25 cellular contexts compared by ENCODE assay signal in genomic region chr2:119371111-119371510, GRCh38. TPM values are rescaled to one million over a fixed set of nuclear protein-coding genes. Genes with fewer than 3 reads are reported as not detected.
DNase-seq lines count a peak whose midpoint lies in the region; ATAC-seq and TF ChIP-seq lines count a peak whose summit lies in the region.
"Had no signal": no experiment of that assay in that cellular context is flagged by ENCODE, and none has a peak within 500 bp of the region (broad histone marks: within the 10 kb centered on the region; RNA-seq: fewer than 3 reads in every experiment).

No MANE protein-coding gene starts in this region.

- H3K27ac ChIP-seq in dorsolateral prefrontal cortex, result peak overlapping the region in 57 of 59 donors; percentile 10 to 96 (median 83)
- H3K27ac ChIP-seq in temporal lobe (ENCODE audit: low read depth, low read length), result peak overlapping the region; percentile 87
- H3K27ac ChIP-seq: cardiac muscle cell, HL-60, neutrophil, SK-N-MC, thoracic aorta had no signal

- peaks cover 11% of the 10 kb centered on the region for H3K4me1 Mint-ChIP-seq in endothelial cell (ENCODE audit: unreplicated experiment)

- peaks cover 54% of the 10 kb centered on the region for H3K36me3 Mint-ChIP-seq in endothelial cell (ENCODE audit: low read depth, unreplicated experiment)

- peak overlapping the region in 8 of 59 donors; percentile 3 to 96 (median 13) for H3K4me3 ChIP-seq in dorsolateral prefrontal cortex
- H3K4me3 ChIP-seq: cardiac muscle cell, SK-N-MC, thoracic aorta had no signal

- no peaks in the 10 kb centered on the region for H3K27me3 ChIP-seq in dorsolateral prefrontal cortex
- H3K27me3 ChIP-seq: cardiac muscle cell, neutrophil had no signal

- H3K27me3 Mint-ChIP-seq in endothelial cell (ENCODE audit: unreplicated experiment), result peaks cover 9% of the 10 kb centered on the region
- H3K27me3 Mint-ChIP-seq: activated CD4-positive, alpha-beta T cell treated with anti-CD3 and anti-CD28 coated beads for 36 hours; CD4-positive, CD25-positive, alpha-beta regulatory T cell; memory B cell had no signal

- H3K9me3 Mint-ChIP-seq in endothelial cell (ENCODE audit: unreplicated experiment), result no peaks in the 10 kb centered on the region

- ATAC-seq in GM21576 (IDR thresholded peaks at IDR 0.05; ENCODE audit: unreplicated experiment), result no peak
- ATAC-seq: activated CD4-positive, alpha-beta T cell treated with anti-CD3 and anti-CD28 coated beads for 36 hours; HepG2 had no signal

- intact Hi-C loops in dorsolateral prefrontal cortex (cut with DNase I), result no loop called here

- peak in 3 of 56 donors; percentile 10 to 25 (median 10) for TF ChIP-seq CTCF in dorsolateral prefrontal cortex (IDR thresholded peaks at IDR 0.05 in 54 of 56, conservative IDR thresholded peaks at IDR 0.05 in 2 of 56; ENCODE audit: low read depth in 1 of 56, partially characterized antibody in 56 of 56)
- no peak for TF ChIP-seq CTCF in endothelial cell (IDR thresholded peaks at IDR 0.05; ENCODE audit: unreplicated experiment)

- H3K27ac Mint-ChIP-seq in endothelial cell (ENCODE audit: unreplicated experiment), result no peak overlapping the region
- H3K27ac Mint-ChIP-seq: activated CD4-positive, alpha-beta T cell treated with anti-CD3 and anti-CD28 coated beads for 36 hours; CD4-positive, CD25-positive, alpha-beta regulatory T cell; memory B cell had no signal

- no peak overlapping the region for H3K4me3 Mint-ChIP-seq in endothelial cell (ENCODE audit: unreplicated experiment)
- H3K4me3 Mint-ChIP-seq: activated CD4-positive, alpha-beta T cell treated with anti-CD3 and anti-CD28 coated beads for 36 hours; memory B cell had no signal

- DNase-seq in NCI-H446 treated with DMSO at 0.1 percent for 48 hours (lab: John Stamatoyannopoulos, UW) (peak; percentile 69), dorsolateral prefrontal cortex (peak; percentile 19 to 91 (median 75)), midbrain (lab: John Stamatoyannopoulos, UW) (peak; percentile 88), endothelial cell (ENCODE audit: low spot score) (no peak), NOMO-1 (lab: John Stamatoyannopoulos, UW; ENCODE audit: unreplicated experiment in 2 of 2) (no peak)
- DNase-seq: activated CD4-positive, alpha-beta T cell treated with anti-CD3 and anti-CD28 coated beads for 36 hours; activated naive CD4-positive, alpha-beta T cell; activated T-cell treated with anti-CD3 and anti-CD28 coated beads, Interleukin-2, amount 50 U/mL, for 1 hour; CD4-positive, CD25-positive, alpha-beta regulatory T cell; kidney glomerular epithelial cell; NCI-H1694 treated with DMSO at 0.1 percent for 48 hours; NCI-H2171 treated with DMSO at 0.1 percent for 48 hours; NCI-H526 treated with DMSO at 0.1 percent for 48 hours; small intestine; stimulated activated CD4-positive, alpha-beta T cell treated with anti-CD3 and anti-CD28 coated beads, Interleukin-1b, Interleukin-23, amount 100 ng/mL, for 48 hours; T-helper 2 cell had no signal

RNA-seq across cellular contexts. Expression of gene DBI, which starts 4.3 kb away (rescaled TPM):
- total RNA-seq in dorsolateral prefrontal cortex (100 to 1,000 TPM in 113 of 120 experiments, 10 to 100 TPM in 7; 70.4 to 282 (median 139) TPM), temporal lobe (78.7 TPM), endothelial cell (ENCODE audit: unreplicated experiment) (180 TPM)

RNA-seq across cellular contexts. Expression of gene C2orf76, which starts 4.5 kb away (rescaled TPM):
- total RNA-seq in dorsolateral prefrontal cortex (10 to 100 TPM in 110 of 120 experiments, 1 to 10 TPM in 10; 4.7 to 34.3 (median 14.0) TPM), temporal lobe (7.9 TPM), endothelial cell (ENCODE audit: unreplicated experiment) (10.8 TPM)

Comparison
In these comparisons a context has a peak if more than half of its experiments do, and no peak if none do; other contexts are left out.
1. DNase-seq: peak in NCI-H446 treated with DMSO at 0.1 percent for 48 hours (single experiment), dorsolateral prefrontal cortex (10 of 10) and midbrain (single experiment); none in endothelial cell (single experiment) and NOMO-1 (0 of 2).